In the genomic region with DNA sequence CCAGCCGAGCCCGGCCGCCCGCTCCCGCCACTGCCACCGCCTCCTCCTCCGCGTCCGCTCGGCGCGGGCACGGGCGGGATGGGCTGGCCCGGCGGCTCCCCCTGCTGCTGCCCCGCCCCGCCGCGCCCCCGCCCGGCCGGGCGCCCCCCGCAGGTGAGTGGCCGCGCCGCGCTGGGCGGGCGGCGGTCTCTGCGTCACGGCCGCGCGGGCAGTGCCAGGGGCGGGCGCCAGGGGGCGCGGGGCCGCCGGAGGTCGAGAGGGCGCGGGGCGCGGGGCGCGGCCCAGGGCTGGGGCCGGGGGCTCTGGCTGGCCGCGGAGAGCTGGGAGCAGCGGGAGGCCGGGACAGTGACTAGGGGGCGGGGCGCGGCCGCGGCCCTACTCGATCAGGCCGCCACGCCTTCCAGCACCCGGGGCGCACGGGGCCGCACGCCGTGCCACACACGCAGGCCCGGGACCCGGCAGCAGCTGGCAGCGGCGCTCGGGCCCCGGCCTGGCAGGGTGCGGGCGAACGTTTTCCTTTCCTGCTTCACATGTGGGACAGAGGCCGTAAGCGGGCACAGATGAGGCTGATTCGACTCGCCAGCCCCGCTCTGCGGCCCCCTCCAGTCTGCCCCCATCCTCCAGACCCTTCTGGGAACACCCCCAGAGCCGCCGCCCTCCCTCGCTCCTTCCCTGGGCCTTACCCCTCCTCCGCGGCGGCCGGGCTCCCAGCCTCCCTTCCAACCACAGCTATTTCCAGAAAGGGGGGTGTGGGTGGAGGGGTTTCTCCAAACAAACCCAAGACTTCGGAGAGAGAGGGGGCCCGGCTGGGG, we compare ENCODE assay signal across 8 cellular contexts. TPM values are rescaled to one million over a fixed set of nuclear protein-coding genes. Genes with fewer than 3 reads are reported as not detected.
DNase-seq lines count a peak whose midpoint lies in the region; ATAC-seq and TF ChIP-seq lines count a peak whose summit lies in the region.

No MANE protein-coding gene starts in this region.

- peak in 3 of 4 donors; percentile 73 to 76 (median 75) for TF ChIP-seq POLR2A in upper lobe of left lung (IDR thresholded peaks at IDR 0.05)

- peak overlapping the region; percentile 38 for H3K4me3 ChIP-seq in BJ (ENCODE audit: low read depth, low read length)
- H3K4me3 ChIP-seq in SJSA1: peak overlapping the region; percentile 47
- H3K4me3 ChIP-seq in upper lobe of left lung: peak overlapping the region; percentile 38 to 74 (median 67)

- H3K36me3 Mint-ChIP-seq in activated naive CD8-positive, alpha-beta T cell treated with anti-CD3 and anti-CD28 coated beads for 36 hours: no peaks in the 10 kb centered on the region

- no peaks in the 10 kb centered on the region for H3K9me3 Mint-ChIP-seq in activated naive CD8-positive, alpha-beta T cell treated with anti-CD3 and anti-CD28 coated beads for 36 hours

- peaks cover 29% of the 10 kb centered on the region for H3K4me1 Mint-ChIP-seq in activated naive CD8-positive, alpha-beta T cell treated with anti-CD3 and anti-CD28 coated beads for 36 hours

- H3K27ac Mint-ChIP-seq in activated naive CD8-positive, alpha-beta T cell treated with anti-CD3 and anti-CD28 coated beads for 36 hours: no peak overlapping the region

- H3K27me3 ChIP-seq in BJ (ENCODE audit: control insufficient read depth, insufficient read depth, low read length): no peaks in the 10 kb centered on the region
- H3K27me3 ChIP-seq in SJSA1 (replicated peaks): no peaks in the 10 kb centered on the region
- H3K27me3 ChIP-seq in upper lobe of left lung: no peaks in the 10 kb centered on the region

- H3K27me3 Mint-ChIP-seq in activated naive CD8-positive, alpha-beta T cell treated with anti-CD3 and anti-CD28 coated beads for 36 hours: peaks cover 12% of the 10 kb centered on the region

- TF ChIP-seq CTCF in BJ (IDR thresholded peaks at IDR 0.05; ENCODE audit: insufficient read depth, low read depth, low read length) (0 out of 2 replicates have a peak, but pooled peaks have one; percentile 2), upper lobe of left lung (IDR thresholded peaks at IDR 0.05) (peak; percentile 57 to 80 (median 66))

- POLR2A ChIA-PET in BJ (lab: Charles Lee): interaction anchor here (0.7 to 3.8 kb wide), 5 partner anchors 24 to 149 kb away, joined by 3 to 17 read pairs (median 8); a partner anchor contains a TSS

- intact Hi-C loops in cardiac septum (cut with DNase I): loop anchor here (10.0 kb wide), 1 partner anchor 1013 kb away; no protein-coding TSS in a partner anchor

- ATAC-seq in GM19351 (IDR thresholded peaks at IDR 0.05; ENCODE audit: unreplicated experiment) (peak; percentile 70), upper lobe of left lung (ENCODE audit: low FRiP score in 2 of 2) (peak; percentile 31 to 49)

- 2 to 4% methylated on average over 11 to 23 of the region's 94 CpGs for WGBS in upper lobe of left lung, 2 donors

- CTCF ChIA-PET in BJ (lab: Yijun Ruan, JAX): interaction anchor here (0.5 to 16.5 kb wide), 18 partner anchors 10 to 243 kb away, joined by 3 to 285 read pairs (median 3); a partner anchor contains a TSS

- H3K9me3 ChIP-seq in SJSA1 (replicated peaks): no peaks in the 10 kb centered on the region
- H3K9me3 ChIP-seq in upper lobe of left lung: no peaks in the 10 kb centered on the region

- DNase-seq in BJ (ENCODE audit: low read depth) (no peak), HPDE6-E6E7 (ENCODE audit: extremely low spot score) (peak; percentile 64), SJSA1 (ENCODE audit: low read depth in 1 of 2, low spot score in 2 of 2) (peak; percentile 87), cardiac septum (ENCODE audit: low spot score) (peak; percentile 89), pons (ENCODE audit: low spot score) (peak; percentile 55), upper lobe of left lung (peak; percentile 88 to 96)
- DNase-seq in activated naive CD8-positive, alpha-beta T cell treated with anti-CD3 and anti-CD28 coated beads for 36 hours: peak; percentile 82

- peak overlapping the region; percentile 90 for H3K27ac ChIP-seq in SJSA1
- peak overlapping the region; percentile 97 to 99 (median 98) for H3K27ac ChIP-seq in upper lobe of left lung

- H3K4me3 Mint-ChIP-seq in activated naive CD8-positive, alpha-beta T cell treated with anti-CD3 and anti-CD28 coated beads for 36 hours: peak overlapping the region; percentile 51

- peaks cover 7% of the 10 kb centered on the region for H3K36me3 ChIP-seq in BJ (ENCODE audit: control insufficient read depth, insufficient read depth, low read length)
- H3K36me3 ChIP-seq in SJSA1: peaks cover 13% of the 10 kb centered on the region
- peaks cover 0 to 6% (median 0%) of the 10 kb centered on the region in 4 donors for H3K36me3 ChIP-seq in upper lobe of left lung

- no peak for TF ChIP-seq EP300 in upper lobe of left lung (IDR thresholded peaks at IDR 0.05)

- H3K4me1 ChIP-seq in SJSA1 (replicated peaks) (peaks cover 67% of the 10 kb centered on the region), upper lobe of left lung (peaks cover 41 to 65% (median 53%) of the 10 kb centered on the region in 4 donors)

RNA-seq across cellular contexts. Expression of a gene that starts 2.4 kb away (rescaled TPM):
- 27.2 and 73.9 TPM in 2 replicates for polyA plus RNA-seq in BJ (2011; rRNA removed)
- polyA minus RNA-seq in BJ (2011; rRNA and poly(A)+ RNA removed): 66.9 and 86.6 TPM in 2 replicates
- 8.8 and 18.4 TPM in 2 replicates for total RNA-seq in SJSA1 (2014; rRNA removed; shearing (Covaris generic))
- 1 to 10 TPM; 1.5 to 2.6 TPM for total RNA-seq in activated naive CD8-positive, alpha-beta T cell treated with anti-CD3 and anti-CD28 coated beads for 36 hours
- 99.3 TPM for total RNA-seq in cardiac septum
- 100 to 1,000 TPM in 5 of 6 donors, 10 to 100 TPM in 1; 99.1 to 703 (median 197) TPM for total RNA-seq in upper lobe of left lung

RNA-seq across cellular contexts. Expression of a gene that starts 31.8 kb away (rescaled TPM):
- 34.8 and 48.0 TPM in 2 replicates for polyA plus RNA-seq in BJ (2011; rRNA removed)
- 31.2 and 63.2 TPM in 2 replicates for polyA minus RNA-seq in BJ (2011; rRNA and poly(A)+ RNA removed)
- total RNA-seq in SJSA1 (2014; rRNA removed; shearing (Covaris generic)): 18.3 and 18.6 TPM in 2 replicates
- total RNA-seq in activated naive CD8-positive, alpha-beta T cell treated with anti-CD3 and anti-CD28 coated beads for 36 hours: 10 to 100 TPM; 23.5 to 25.7 TPM
- total RNA-seq in cardiac septum (63.5 TPM), upper lobe of left lung (10 to 100 TPM; 34.8 to 53.3 (median 46.7) TPM)

RNA-seq across cellular contexts. Expression of a gene that starts 41.2 kb away (rescaled TPM):
- polyA plus RNA-seq in BJ (2011; rRNA removed): 296 and 496 TPM in 2 replicates
- 387 and 711 TPM in 2 replicates for polyA minus RNA-seq in BJ (2011; rRNA and poly(A)+ RNA removed)
- 263 and 304 TPM in 2 replicates for total RNA-seq in SJSA1 (2014; rRNA removed; shearing (Covaris generic))
- total RNA-seq in activated naive CD8-positive, alpha-beta T cell treated with anti-CD3 and anti-CD28 coated beads for 36 hours: 100 to 1,000 TPM; 704 to 720 TPM
- total RNA-seq in cardiac septum (324 TPM), upper lobe of left lung (100 to 1,000 TPM; 222 to 451 (median 363) TPM)

RNA-seq across cellular contexts. Expression of a gene that starts 50.0 kb away (rescaled TPM):
- polyA plus RNA-seq in BJ (2011; rRNA removed): 460 and 860 TPM in 2 replicates
- 164 and 211 TPM in 2 replicates for polyA minus RNA-seq in BJ (2011; rRNA and poly(A)+ RNA removed)
- 58.0 and 64.5 TPM in 2 replicates for total RNA-seq in SJSA1 (2014; rRNA removed; shearing (Covaris generic))
- 1 to 10 TPM; 1.9 to 2.2 TPM for total RNA-seq in activated naive CD8-positive, alpha-beta T cell treated with anti-CD3 and anti-CD28 coated beads for 36 hours
- total RNA-seq in cardiac septum: 42.3 TPM
- total RNA-seq in upper lobe of left lung: 100 to 1,000 TPM in 1 of 6 donors, 10 to 100 TPM in 5; 12.6 to 112 (median 48.9) TPM

RNA-seq across cellular contexts. Expression of a gene that starts 55.9 kb away (rescaled TPM):
- 0.16 and 0.34 TPM in 2 replicates for polyA plus RNA-seq in BJ (2011; rRNA removed)
- 0.14 and 0.26 TPM in 2 replicates for polyA minus RNA-seq in BJ (2011; rRNA and poly(A)+ RNA removed)
- total RNA-seq in SJSA1 (2014; rRNA removed; shearing (Covaris generic)): not detected in 2 replicates
- 1 to 10 TPM; 3.1 to 3.8 TPM for total RNA-seq in activated naive CD8-positive, alpha-beta T cell treated with anti-CD3 and anti-CD28 coated beads for 36 hours
- total RNA-seq in cardiac septum: not detected
- 1 to 10 TPM in 1 of 6 donors, under 1 TPM in 2, not detected in 3; 0.11 to 3.1 (median 0.13) TPM for total RNA-seq in upper lobe of left lung
